Comparison of ENCODE assay signal across 9 cellular contexts in genomic region chr16:28750469-28751067, GRCh38. TPM values are rescaled to one million over a fixed set of nuclear protein-coding genes. Genes with fewer than 3 reads are reported as not detected.
A peak's percentile ranks its signal among the peaks of the same experiment; 100 is the strongest.
DNase-seq lines count a peak whose midpoint lies in the region; ATAC-seq and TF ChIP-seq lines count a peak whose summit lies in the region.
"Not testable (repeated sequence)": the region's sequence is repeated elsewhere in the genome, so short reads cannot be mapped to it uniquely, and the experiment has no call there.
"Had no signal": no experiment of that assay in that cellular context is flagged by ENCODE, and none has a peak within 500 bp of the region (broad histone marks: within the 10 kb centered on the region; RNA-seq: fewer than 3 reads in every experiment).

No MANE protein-coding gene starts in this region.

- H3K4me2 ChIP-seq in DND-41 (ENCODE audit: insufficient read depth, low read length): not testable (repeated sequence)

- H3K9ac ChIP-seq in DND-41 (ENCODE audit: low read depth, low read length): not testable (repeated sequence)

- H3K4me1 ChIP-seq in DND-41 (ENCODE audit: insufficient read depth, low read length); RWPE2 (ENCODE audit: insufficient read depth, poor library complexity, severe bottlenecking); right lobe of liver; suprapubic skin: not testable (repeated sequence)

- H2AFZ ChIP-seq in DND-41 (ENCODE audit: low read depth, low read length): not testable (repeated sequence)

- TF ChIP-seq POLR2A in right lobe of liver (IDR thresholded peaks at IDR 0.05); suprapubic skin (IDR thresholded peaks at IDR 0.05): not testable (repeated sequence)

- H3K9me3 ChIP-seq in DND-41 (ENCODE audit: insufficient read depth, low read length, severe bottlenecking); RWPE2 (ENCODE audit: severe bottlenecking); right lobe of liver; suprapubic skin: not testable (repeated sequence)

- not testable (repeated sequence) for H3K27me3 ChIP-seq in DND-41 (ENCODE audit: insufficient read depth, low read length, poor library complexity); RWPE2 (ENCODE audit: insufficient read depth, poor library complexity, severe bottlenecking); right lobe of liver; suprapubic skin

- not testable (repeated sequence) for H3K36me3 ChIP-seq in DND-41 (ENCODE audit: insufficient read depth, low read length); RWPE2 (ENCODE audit: low read depth); right lobe of liver; suprapubic skin

- ATAC-seq in DND-41 (ENCODE audit: insufficient read depth, low read depth) (peak; percentile 66), GM19351 (IDR thresholded peaks at IDR 0.05; ENCODE audit: unreplicated experiment) (peak; percentile 35), GM21723 (IDR thresholded peaks at IDR 0.05; ENCODE audit: unreplicated experiment) (peak; percentile 52), HG03025 (IDR thresholded peaks at IDR 0.05; ENCODE audit: low FRiP score, unreplicated experiment) (peak; percentile 17), RWPE2 (ENCODE audit: low read depth) (peak; percentile 73; the same call in 2 of the 3 replicates), esophagus mucosa (peak; percentile 44), right lobe of liver (peak; percentile 54 to 71 (median 66))

- intact Hi-C loops in right lobe of liver (cut with DNase I): not testable (repeated sequence)

- not testable (repeated sequence) for TF ChIP-seq CTCF in DND-41 (IDR thresholded peaks at IDR 0.05; ENCODE audit: borderline replicate concordance, extremely low read depth, low read length, poor library complexity, severe bottlenecking); RWPE2 (IDR thresholded peaks at IDR 0.05; ENCODE audit: poor library complexity, severe bottlenecking); right lobe of liver (IDR thresholded peaks at IDR 0.05); suprapubic skin (IDR thresholded peaks at IDR 0.05)

- WGBS in right lobe of liver (ENCODE audit: insufficient coverage, low coverage, low lambda C conversion rate, missing lambda C conversion rate): no CpG with 5 or more reads among the region's 48 CpGs
- no CpG with 5 or more reads among the region's 48 CpGs for WGBS in suprapubic skin

- not testable (repeated sequence) for H3K27ac ChIP-seq in DND-41 (ENCODE audit: low read length); RWPE2 (ENCODE audit: poor library complexity, severe bottlenecking); right lobe of liver; suprapubic skin

- not testable (repeated sequence) for TF ChIP-seq EP300 in suprapubic skin (IDR thresholded peaks at IDR 0.05)

- H4K20me1 ChIP-seq in DND-41 (ENCODE audit: insufficient read depth, low read length): not testable (repeated sequence)

- not testable (repeated sequence) for H3K79me2 ChIP-seq in DND-41 (ENCODE audit: insufficient read depth, low read length)

- H3K4me3 ChIP-seq in DND-41 (ENCODE audit: low read depth in 1 of 2, low read length in 2 of 2); RWPE2 (ENCODE audit: severe bottlenecking); right lobe of liver: not testable (repeated sequence)
- peak overlapping the region; percentile 33 for H3K4me3 ChIP-seq in suprapubic skin

- not testable (repeated sequence) for DNase-seq in DND-41; RWPE2 (ENCODE audit: low spot score); right lobe of liver; suprapubic skin (ENCODE audit: low spot score in 2 of 2)

RNA-seq across cellular contexts. Expression of gene NPIPB9, which starts 1.0 kb away (rescaled TPM):
- total RNA-seq in esophagus mucosa (0.84 TPM), right lobe of liver (1 to 10 TPM in 3 of 6 experiments, under 1 TPM in 3; 0.40 to 3.4 (median 0.91) TPM), suprapubic skin (1 to 10 TPM; 3.3 to 9.5 (median 6.1) TPM)
- total RNA-seq: GM23248 had no signal

RNA-seq across cellular contexts. Expression of gene EIF3C, which starts 39.3 kb away (rescaled TPM):
- total RNA-seq in esophagus mucosa: 318 TPM
- total RNA-seq in right lobe of liver: 100 to 1,000 TPM; 145 to 260 (median 203) TPM
- 100 to 1,000 TPM; 105 to 235 (median 181) TPM for total RNA-seq in suprapubic skin

Comparison
In these comparisons a context has a peak if more than half of its experiments do, and no peak if none do; other contexts are left out.
1. ATAC-seq: peak in every context shown above with its lines; median percentile 73 in RWPE2; 66 in DND-41; 66 in right lobe of liver; 52 in GM21723; 44 in esophagus mucosa; 35 in GM19351; 17 in HG03025.